In the genomic region with DNA sequence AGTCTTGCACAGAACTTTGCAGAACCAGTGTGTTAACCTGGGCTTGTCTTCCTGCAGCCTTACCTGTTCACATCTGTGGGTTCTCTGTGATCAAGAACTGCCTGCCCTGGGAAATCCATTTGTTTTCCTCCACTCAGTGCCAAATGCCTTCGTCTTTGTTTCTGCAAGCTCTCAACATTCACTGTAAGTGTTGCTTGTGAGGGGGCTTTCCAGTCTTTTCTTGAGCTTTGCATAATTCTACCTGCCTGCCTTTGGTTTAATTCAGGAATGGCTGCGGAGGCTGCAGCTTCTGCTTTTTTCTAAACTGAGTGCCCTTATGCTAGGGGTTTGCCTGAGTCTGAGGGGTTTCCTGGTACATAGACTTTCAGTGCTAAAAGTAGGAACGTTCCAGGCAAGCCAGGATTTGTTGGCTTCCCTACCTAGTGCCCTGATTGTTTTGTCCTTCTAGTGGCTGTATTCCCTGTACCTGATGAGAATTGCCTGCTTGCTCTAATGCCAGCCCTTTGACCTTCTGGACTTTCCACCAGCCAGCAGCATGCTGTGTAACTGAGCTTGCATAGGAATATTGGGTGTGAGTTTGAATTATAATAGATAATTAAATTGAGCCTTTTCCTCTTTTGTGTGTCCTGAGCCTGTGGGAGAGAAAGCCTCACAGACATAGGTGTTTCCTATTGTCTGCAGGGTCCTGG, we compare ENCODE assay signal across 24 cellular contexts.
"Had no signal": no experiment of that assay in that cellular context is flagged by ENCODE, and none has a peak within 500 bp of the region (broad histone marks: within the 10 kb centered on the region; RNA-seq: fewer than 3 reads in every experiment).

No MANE protein-coding gene starts in this region.

- H3K27ac Mint-ChIP-seq: activated CD4-positive, alpha-beta memory T cell treated with anti-CD3 and anti-CD28 coated beads, Interleukin-2, amount 10 ng/mL, durations not matched to agents 7 days and 5 days; activated CD4-positive, alpha-beta T cell treated with anti-CD3 and anti-CD28 coated beads, Interleukin-2, amount 10 ng/mL, durations not matched to agents 7 days and 5 days; activated naive CD8-positive, alpha-beta T cell treated with anti-CD3 and anti-CD28 coated beads, Interleukin-2, amount 50 U/mL, for 24 hours; activated T-cell treated with anti-CD3 and anti-CD28 coated beads, Interleukin-2, amount 50 U/mL, for 24 hours; activated T-helper 17 cell treated with anti-CD3 and anti-CD28 coated beads, Interleukin-2, amount 50 U/mL, for 72 hours; nephron; stimulated activated naive B cell treated with anti-CD40 and anti-IgM and Interleukin-4, amounts not matched to agents 10 μg/mL and 1 μg/mL and 100 μg/mL, for 72 hours; T-helper 1 cell treated with Interleukin-12 subunit alpha and Interleukin-12 subunit beta and Interleukin-4 antibody, amounts not matched to agents 30 μg/mL and 1 μg/mL, for 36 hours had no signal

- H3K4me2 ChIP-seq: smooth muscle cell had no signal

- H3K4me1 ChIP-seq: esophagus squamous epithelium, left lung, stomach had no signal

- H3K27me3 ChIP-seq: esophagus squamous epithelium, left lung, neutrophil, sigmoid colon, stomach, suprapubic skin, tibial artery had no signal

- ATAC-seq: activated naive CD8-positive, alpha-beta T cell treated with anti-CD3 and anti-CD28 coated beads, Interleukin-2, amount 50 U/mL, for 24 hours; activated T-helper 17 cell treated with anti-CD3 and anti-CD28 coated beads, Interleukin-2, amount 50 U/mL, for 72 hours; left lung; stimulated activated naive B cell treated with anti-CD40 and anti-IgM and Interleukin-4, amounts not matched to agents 10 μg/mL and 1 μg/mL and 100 μg/mL, for 72 hours had no signal

- H3K27ac ChIP-seq: esophagus squamous epithelium, left lung, neutrophil, sigmoid colon, stomach, suprapubic skin, tibial artery had no signal

- H3K27me3 Mint-ChIP-seq: activated CD4-positive, alpha-beta memory T cell treated with anti-CD3 and anti-CD28 coated beads, Interleukin-2, amount 10 ng/mL, durations not matched to agents 7 days and 5 days; activated CD4-positive, alpha-beta T cell treated with anti-CD3 and anti-CD28 coated beads, Interleukin-2, amount 10 ng/mL, durations not matched to agents 7 days and 5 days; activated naive CD8-positive, alpha-beta T cell treated with anti-CD3 and anti-CD28 coated beads, Interleukin-2, amount 50 U/mL, for 24 hours; activated T-cell treated with anti-CD3 and anti-CD28 coated beads, Interleukin-2, amount 50 U/mL, for 24 hours; activated T-helper 17 cell treated with anti-CD3 and anti-CD28 coated beads, Interleukin-2, amount 50 U/mL, for 72 hours; stimulated activated naive B cell treated with anti-CD40 and anti-IgM and Interleukin-4, amounts not matched to agents 10 μg/mL and 1 μg/mL and 100 μg/mL, for 72 hours had no signal

- H3K4me3 Mint-ChIP-seq: activated CD4-positive, alpha-beta memory T cell treated with anti-CD3 and anti-CD28 coated beads, Interleukin-2, amount 10 ng/mL, durations not matched to agents 7 days and 5 days; activated CD4-positive, alpha-beta T cell treated with anti-CD3 and anti-CD28 coated beads, Interleukin-2, amount 10 ng/mL, durations not matched to agents 7 days and 5 days; activated naive CD8-positive, alpha-beta T cell treated with anti-CD3 and anti-CD28 coated beads, Interleukin-2, amount 50 U/mL, for 24 hours; activated T-cell treated with anti-CD3 and anti-CD28 coated beads, Interleukin-2, amount 50 U/mL, for 24 hours; activated T-helper 17 cell treated with anti-CD3 and anti-CD28 coated beads, Interleukin-2, amount 50 U/mL, for 72 hours; stimulated activated naive B cell treated with anti-CD40 and anti-IgM and Interleukin-4, amounts not matched to agents 10 μg/mL and 1 μg/mL and 100 μg/mL, for 72 hours; T-helper 1 cell treated with Interleukin-12 subunit alpha and Interleukin-12 subunit beta and Interleukin-4 antibody, amounts not matched to agents 30 μg/mL and 1 μg/mL, for 36 hours had no signal

- H3K9me3 ChIP-seq: esophagus squamous epithelium, left lung, neutrophil, sigmoid colon, stomach, suprapubic skin had no signal

- H3K4me3 ChIP-seq: esophagus squamous epithelium, left lung, sigmoid colon, smooth muscle cell, stomach, suprapubic skin, tibial artery had no signal

- H3K4me1 Mint-ChIP-seq: activated CD4-positive, alpha-beta memory T cell treated with anti-CD3 and anti-CD28 coated beads, Interleukin-2, amount 10 ng/mL, durations not matched to agents 7 days and 5 days; activated CD4-positive, alpha-beta T cell treated with anti-CD3 and anti-CD28 coated beads, Interleukin-2, amount 10 ng/mL, durations not matched to agents 7 days and 5 days; activated naive CD8-positive, alpha-beta T cell treated with anti-CD3 and anti-CD28 coated beads, Interleukin-2, amount 50 U/mL, for 24 hours; activated T-helper 17 cell treated with anti-CD3 and anti-CD28 coated beads, Interleukin-2, amount 50 U/mL, for 72 hours; stimulated activated naive B cell treated with anti-CD40 and anti-IgM and Interleukin-4, amounts not matched to agents 10 μg/mL and 1 μg/mL and 100 μg/mL, for 72 hours had no signal

- H3K9me3 Mint-ChIP-seq: activated CD4-positive, alpha-beta memory T cell treated with anti-CD3 and anti-CD28 coated beads, Interleukin-2, amount 10 ng/mL, durations not matched to agents 7 days and 5 days; activated CD4-positive, alpha-beta T cell treated with anti-CD3 and anti-CD28 coated beads, Interleukin-2, amount 10 ng/mL, durations not matched to agents 7 days and 5 days; activated T-cell treated with anti-CD3 and anti-CD28 coated beads, Interleukin-2, amount 50 U/mL, for 24 hours; activated T-helper 17 cell treated with anti-CD3 and anti-CD28 coated beads, Interleukin-2, amount 50 U/mL, for 72 hours; T-helper 1 cell treated with Interleukin-12 subunit alpha and Interleukin-12 subunit beta and Interleukin-4 antibody, amounts not matched to agents 30 μg/mL and 1 μg/mL, for 36 hours had no signal

- H3K36me3 ChIP-seq: esophagus squamous epithelium, left lung, neutrophil, sigmoid colon, stomach, suprapubic skin, tibial artery had no signal

- DNase-seq: activated CD4-positive, alpha-beta memory T cell treated with anti-CD3 and anti-CD28 coated beads, Interleukin-2, amount 10 ng/mL, durations not matched to agents 7 days and 5 days; activated CD4-positive, alpha-beta T cell treated with anti-CD3 and anti-CD28 coated beads for 1 hour; activated CD4-positive, alpha-beta T cell treated with anti-CD3 and anti-CD28 coated beads, Interleukin-2, amount 10 ng/mL, durations not matched to agents 7 days and 5 days; activated CD8-positive, alpha-beta memory T cell treated with anti-CD3 and anti-CD28 coated beads, Interleukin-2, amount 50 U/mL, for 48 hours; activated gamma-delta T cell treated with Interleukin-2 at 50 U/mL for 16 hours; activated naive CD4-positive, alpha-beta T cell treated with anti-CD3 and anti-CD28 coated beads, Interleukin-2, amount 50 U/mL, for 16 hours; activated naive CD8-positive, alpha-beta T cell treated with anti-CD3 and anti-CD28 coated beads, Interleukin-2, amount 50 U/mL, for 24 hours; activated T-cell treated with anti-CD3 and anti-CD28 coated beads, Interleukin-2, amount 50 U/mL, for 24 hours; central memory CD4-positive, alpha-beta T cell; esophagus squamous epithelium; kidney glomerular epithelial cell; left lung; sigmoid colon; stimulated activated CD4-positive, alpha-beta T cell treated with anti-CD3 and anti-CD28 coated beads, Interleukin-1b, Interleukin-23, amount 100 ng/mL, for 48 hours; stimulated activated naive B cell treated with anti-CD40 and anti-IgM and Interleukin-4, amounts not matched to agents 10 μg/mL and 1 μg/mL and 100 μg/mL, for 72 hours; stomach; T1000; tibial artery had no signal

- H3K36me3 Mint-ChIP-seq: stimulated activated naive B cell treated with anti-CD40 and anti-IgM and Interleukin-4, amounts not matched to agents 10 μg/mL and 1 μg/mL and 100 μg/mL, for 72 hours had no signal
